38 cellular contexts compared by ENCODE assay signal in the genomic region with DNA sequence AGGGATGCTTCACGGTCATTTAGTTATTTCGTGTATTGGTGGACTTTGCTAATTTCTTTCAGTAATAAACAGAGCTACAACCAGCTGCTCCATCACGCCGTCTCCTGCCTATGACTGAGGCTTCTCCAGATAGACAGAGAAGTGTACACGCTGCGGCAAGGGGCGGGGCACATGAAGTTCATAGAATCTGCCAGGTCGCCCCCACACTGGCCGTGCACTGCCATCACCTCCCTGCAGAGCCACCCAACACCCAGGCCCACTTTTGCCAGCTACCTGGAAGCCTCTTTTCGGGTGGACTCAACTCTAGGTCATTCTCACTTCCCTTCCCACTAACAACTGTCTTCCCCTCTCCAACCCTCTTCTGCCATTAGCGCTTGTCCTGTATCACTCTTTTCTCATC.
"Had no signal": no experiment of that assay in that cellular context is flagged by ENCODE, and none has a peak within 500 bp of the region (broad histone marks: within the 10 kb centered on the region; RNA-seq: fewer than 3 reads in every experiment).

No MANE protein-coding gene starts in this region.

- H3K9me3 Mint-ChIP-seq: activated CD4-positive, alpha-beta T cell treated with anti-CD3 and anti-CD28 coated beads, Interleukin-2, amount 10 ng/mL, durations not matched to agents 24 days and 14 days; activated naive CD4-positive, alpha-beta T cell treated with anti-CD3 and anti-CD28 coated beads for 36 hours; activated naive CD4-positive, alpha-beta T cell treated with anti-CD3 and anti-CD28 coated beads, Interleukin-2, amount 50 U/mL, for 72 hours; activated T-cell treated with anti-CD3 and anti-CD28 coated beads, Interleukin-2, amount 50 U/mL, for 4 hours; activated T-cell treated with anti-CD3 and anti-CD28 coated beads, Interleukin-2, amount 50 U/mL, for 72 hours; activated T-helper 1 cell treated with anti-CD3 and anti-CD28 coated beads, Interleukin-12 subunit alpha, Interleukin-12 subunit beta, Interleukin-2, Interleukin-4 antibody, amounts not matched to agents 30 ng/mL and 10 ng/mL and 1 ng/mL, durations not matched to agents 14 hours and 24 hours and 36 hours; activated T-helper 17 cell treated with anti-CD3 and anti-CD28 coated beads, Interleukin-2, amount 50 U/mL, for 72 hours; central memory CD8-positive, alpha-beta T cell; T-helper 1 cell treated with Interleukin-12 subunit alpha and Interleukin-12 subunit beta and Interleukin-4 antibody, amounts not matched to agents 30 μg/mL and 1 μg/mL, for 36 hours; T-helper 2 cell treated with Interferon-gamma antibody and Interleukin-4, amounts not matched to agents 5 μg/mL and 100 μg/mL, for 36 hours had no signal

- H3K27ac Mint-ChIP-seq: activated B cell treated with CpG ODN at 0.5 μM for 24 hours; activated CD4-positive, alpha-beta memory T cell treated with anti-CD3 and anti-CD28 coated beads for 36 hours; activated CD4-positive, alpha-beta T cell treated with anti-CD3 and anti-CD28 coated beads, Interleukin-2, amount 10 ng/mL, durations not matched to agents 24 days and 14 days; activated CD8-positive, alpha-beta T cell treated with anti-CD3 and anti-CD28 coated beads for 36 hours; activated naive CD4-positive, alpha-beta T cell treated with anti-CD3 and anti-CD28 coated beads for 36 hours; activated naive CD4-positive, alpha-beta T cell treated with anti-CD3 and anti-CD28 coated beads, Interleukin-2, amount 50 U/mL, for 72 hours; activated naive CD8-positive, alpha-beta T cell treated with anti-CD3 and anti-CD28 coated beads for 36 hours; activated T-cell treated with anti-CD3 and anti-CD28 coated beads, Interleukin-2, amount 50 U/mL, for 72 hours; activated T-helper 1 cell treated with anti-CD3 and anti-CD28 coated beads, Interleukin-12 subunit alpha, Interleukin-12 subunit beta, Interleukin-2, Interleukin-4 antibody, amounts not matched to agents 30 ng/mL and 10 ng/mL and 1 ng/mL, durations not matched to agents 14 hours and 24 hours and 36 hours; activated T-helper 17 cell treated with anti-CD3 and anti-CD28 coated beads, Interleukin-2, amount 50 U/mL, for 72 hours; brain; T-helper 1 cell treated with Interleukin-12 subunit alpha and Interleukin-12 subunit beta and Interleukin-4 antibody, amounts not matched to agents 30 μg/mL and 1 μg/mL, for 36 hours; T-helper 2 cell treated with Interferon-gamma antibody and Interleukin-4, amounts not matched to agents 5 μg/mL and 100 μg/mL, for 36 hours had no signal

- H3K27me3 Mint-ChIP-seq: activated CD4-positive, alpha-beta memory T cell treated with anti-CD3 and anti-CD28 coated beads for 36 hours; activated CD8-positive, alpha-beta T cell treated with anti-CD3 and anti-CD28 coated beads for 36 hours; activated naive CD8-positive, alpha-beta T cell treated with anti-CD3 and anti-CD28 coated beads for 36 hours; activated T-helper 17 cell treated with anti-CD3 and anti-CD28 coated beads, Interleukin-2, amount 50 U/mL, for 72 hours had no signal

- H3K4me1 Mint-ChIP-seq: activated T-helper 17 cell treated with anti-CD3 and anti-CD28 coated beads, Interleukin-2, amount 50 U/mL, for 72 hours; central memory CD8-positive, alpha-beta T cell had no signal

- H3K4me3 ChIP-seq: ascending aorta, cardiac muscle cell had no signal

- H3K4me3 Mint-ChIP-seq: activated B cell treated with CpG ODN at 0.5 μM for 24 hours; activated CD4-positive, alpha-beta memory T cell treated with anti-CD3 and anti-CD28 coated beads for 36 hours; activated CD4-positive, alpha-beta T cell treated with anti-CD3 and anti-CD28 coated beads, Interleukin-2, amount 10 ng/mL, durations not matched to agents 24 days and 14 days; activated CD8-positive, alpha-beta T cell treated with anti-CD3 and anti-CD28 coated beads for 36 hours; activated naive CD4-positive, alpha-beta T cell treated with anti-CD3 and anti-CD28 coated beads for 36 hours; activated naive CD8-positive, alpha-beta T cell treated with anti-CD3 and anti-CD28 coated beads for 36 hours; activated T-cell treated with anti-CD3 and anti-CD28 coated beads, Interleukin-2, amount 50 U/mL, for 4 hours; activated T-cell treated with anti-CD3 and anti-CD28 coated beads, Interleukin-2, amount 50 U/mL, for 72 hours; activated T-helper 1 cell treated with anti-CD3 and anti-CD28 coated beads, Interleukin-12 subunit alpha, Interleukin-12 subunit beta, Interleukin-2, Interleukin-4 antibody, amounts not matched to agents 30 ng/mL and 10 ng/mL and 1 ng/mL, durations not matched to agents 14 hours and 24 hours and 36 hours; activated T-helper 17 cell treated with anti-CD3 and anti-CD28 coated beads, Interleukin-2, amount 50 U/mL, for 72 hours; brain; central memory CD8-positive, alpha-beta T cell; T-helper 1 cell treated with Interleukin-12 subunit alpha and Interleukin-12 subunit beta and Interleukin-4 antibody, amounts not matched to agents 30 μg/mL and 1 μg/mL, for 36 hours; T-helper 2 cell treated with Interferon-gamma antibody and Interleukin-4, amounts not matched to agents 5 μg/mL and 100 μg/mL, for 36 hours had no signal

- FAIRE-seq: bronchial epithelial cell, TTC549 had no signal

- H3K4me1 ChIP-seq: ascending aorta had no signal

- H3K36me3 Mint-ChIP-seq: activated CD4-positive, alpha-beta memory T cell treated with anti-CD3 and anti-CD28 coated beads for 36 hours; activated naive CD8-positive, alpha-beta T cell treated with anti-CD3 and anti-CD28 coated beads for 36 hours had no signal

- DNase-seq: activated B cell treated with CpG ODN at 0.5 μM for 24 hours; activated CD4-positive, alpha-beta memory T cell treated with anti-CD3 and anti-CD28 coated beads for 36 hours; activated CD4-positive, alpha-beta T cell treated with anti-CD3 and anti-CD28 coated beads for 4 hours; activated CD4-positive, alpha-beta T cell treated with anti-CD3 and anti-CD28 coated beads, Interleukin-2, amount 10 ng/mL, durations not matched to agents 24 days and 14 days; activated CD4-positive, alpha-beta T cell treated with anti-CD3 and anti-CD28 coated beads, Interleukin-2, amount 50 U/mL, for 1 hour; activated CD4-positive, alpha-beta T cell treated with anti-CD3 and anti-CD28 coated beads, Interleukin-2, amount 50 U/mL, for 4 hours; activated CD4-positive, CD25-positive, alpha-beta regulatory T cell treated with anti-CD3 and anti-CD28 coated beads, Interleukin-2, amount 50 U/mL, for 72 hours; activated CD8-positive, alpha-beta memory T cell treated with anti-CD3 and anti-CD28 coated beads, Interleukin-2, amount 50 U/mL, for 4 hours; activated CD8-positive, alpha-beta T cell treated with anti-CD3 and anti-CD28 coated beads for 36 hours; activated effector memory CD4-positive, alpha-beta T cell treated with anti-CD3 and anti-CD28 coated beads, Interleukin-2, amount 50 U/mL, for 16 hours; activated gamma-delta T cell treated with Interleukin-2 at 50 U/mL for 16 hours; activated naive CD4-positive, alpha-beta T cell; activated naive CD4-positive, alpha-beta T cell treated with anti-CD3 and anti-CD28 coated beads for 36 hours; activated naive CD4-positive, alpha-beta T cell treated with anti-CD3 and anti-CD28 coated beads, Interleukin-2, amount 50 U/mL, for 16 hours; activated naive CD8-positive, alpha-beta T cell treated with anti-CD3 and anti-CD28 coated beads for 36 hours; activated T-cell treated with anti-CD3 and anti-CD28 coated beads for 4 hours; activated T-cell treated with anti-CD3 and anti-CD28 coated beads, Interleukin-2, amount 50 U/mL, for 1 hour; activated T-cell treated with anti-CD3 and anti-CD28 coated beads, Interleukin-2, amount 50 U/mL, for 4 hours; activated T-cell treated with anti-CD3 and anti-CD28 coated beads, Interleukin-2, amount 50 U/mL, for 72 hours; amygdala; anterior cingulate cortex; caudate nucleus; cerebellar nuclear complex; T-helper 1 cell; T-helper 2 cell; T-helper 9 cell had no signal

- H3K36me3 ChIP-seq: cardiac muscle cell had no signal

- H3K27ac ChIP-seq: ascending aorta, cardiac muscle cell, VCaP had no signal
